ENCODE assay signal across 15 cellular contexts in the genomic region with DNA sequence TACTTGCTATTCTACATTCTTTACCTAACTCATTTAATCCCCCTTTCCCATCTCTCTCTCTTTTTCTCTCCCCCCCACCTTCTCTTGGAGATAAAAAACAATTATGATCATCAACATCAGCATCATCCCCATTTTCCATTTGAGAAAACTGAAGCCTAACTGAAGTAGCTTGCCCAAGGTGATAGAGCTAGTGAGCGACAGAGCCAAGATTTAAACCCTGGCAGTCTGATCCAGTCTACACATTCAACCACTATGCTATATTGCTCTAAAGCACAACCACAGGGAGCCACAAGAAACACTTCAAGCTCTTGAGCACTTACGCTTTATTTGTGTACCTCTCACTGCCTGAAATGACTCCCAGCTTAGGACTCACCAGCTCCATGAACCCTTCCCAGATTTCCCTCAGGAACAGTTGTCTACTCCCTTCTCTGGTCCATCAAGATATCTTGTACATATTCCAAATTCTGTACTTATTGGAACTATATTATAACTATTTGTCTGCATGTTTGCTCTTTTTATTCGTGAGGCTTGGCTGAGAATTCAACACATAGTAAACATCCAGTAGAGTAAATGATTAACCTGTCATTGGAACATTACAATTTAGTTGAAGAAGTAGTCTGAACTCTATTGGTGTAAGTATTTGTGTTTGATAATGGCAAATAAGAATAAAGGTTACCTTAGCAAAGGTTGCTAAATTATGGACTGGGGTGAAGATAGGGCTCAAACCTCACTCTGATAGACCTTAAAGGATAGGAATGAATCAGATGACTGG.
DNase-seq lines count a peak whose midpoint lies in the region; ATAC-seq, FAIRE-seq and TF ChIP-seq lines count a peak whose summit lies in the region.
"Had no signal": no experiment of that assay in that cellular context is flagged by ENCODE, and none has a peak within 500 bp of the region (broad histone marks: within the 10 kb centered on the region; RNA-seq: fewer than 3 reads in every experiment).

No MANE protein-coding gene starts in this region.

- no peak overlapping the region for H2BK5ac ChIP-seq in mesenchymal stem cell (ENCODE audit: low read depth, low read length, poor library complexity, severe bottlenecking)

- H3K4ac ChIP-seq in mesenchymal stem cell (ENCODE audit: low read depth in 1 of 2, low read length in 2 of 2) = no peak overlapping the region

- H3K14ac ChIP-seq in mesenchymal stem cell (ENCODE audit: low read length in 2 of 2) = no peak overlapping the region

- H3K27me3 ChIP-seq in mesenchymal stem cell (ENCODE audit: control insufficient read depth in 1 of 2, insufficient read depth in 1 of 2, low read length in 2 of 2) = no peaks in the 10 kb centered on the region
- no peaks in the 10 kb centered on the region for H3K27me3 ChIP-seq in gastroesophageal sphincter

- DNase-seq in A549 (ENCODE audit: low read depth in 1 of 2, low spot score in 1 of 2) (peak in 1 of 2 experiments; percentile 33), NCI-H187 (lab: John Stamatoyannopoulos, UW) (peak; percentile 32 to 55), mesenchymal stem cell (no peak)
- DNase-seq in activated naive CD4-positive, alpha-beta T cell treated with Interleukin-2 at 50 U/mL for 16 hours = no peak
- no peak for DNase-seq in NK-92 treated with Interleukin-12 subunit alpha and Interleukin-12 subunit beta, amount 100 ng/mL, for 24 hours (lab: John Stamatoyannopoulos, UW)
- DNase-seq: activated CD8-positive, alpha-beta memory T cell treated with anti-CD3 and anti-CD28 coated beads for 24 hours; midbrain; NCI-H2171; SHP77 treated with DMSO at 0.1 percent for 48 hours; T-helper 17 cell had no signal

- H2AFZ ChIP-seq in mesenchymal stem cell (ENCODE audit: low read depth, low read length) = no peak overlapping the region

- POLR2A ChIA-PET in A549 (lab: Yijun Ruan, JAX) = interaction anchor here (0.7 kb wide), 3 partner anchors 51 to 95 kb away, joined by 4 to 13 read pairs (median 7); no protein-coding TSS in a partner anchor

- 40% methylated on average over 3 of the region's 3 CpGs for WGBS in A549 (ENCODE audit: missing lambda C conversion rate)
- WGBS in mesenchymal stem cell = 67% methylated on average over 2 of the region's 3 CpGs
- WGBS in gastroesophageal sphincter (ENCODE audit: low coverage in 1 of 2), 2 donors = 69 to 86% methylated on average over 2 to 3 of the region's 3 CpGs

- no peak for TF ChIP-seq EP300 in A549 (IDR thresholded peaks at IDR 0.05)
- TF ChIP-seq EP300 in gastroesophageal sphincter (IDR thresholded peaks at IDR 0.05) = no peak

- H3K79me1 ChIP-seq in mesenchymal stem cell (replicated peaks; ENCODE audit: low read length, poor library complexity, severe bottlenecking) = peaks cover 10% of the 10 kb centered on the region

- FAIRE-seq in A549 (lab: Jason Lieb, UNC) = peak; percentile 18
- FAIRE-seq: bronchial epithelial cell, GM19239 had no signal

- H3K23ac ChIP-seq in mesenchymal stem cell (ENCODE audit: low read length in 2 of 2) = no peak overlapping the region

- H2AK5ac ChIP-seq in mesenchymal stem cell (ENCODE audit: low read length, severe bottlenecking) = peak overlapping the region; percentile 65

- no peak overlapping the region for H3K18ac ChIP-seq in mesenchymal stem cell (ENCODE audit: low read depth in 1 of 2, low read length in 2 of 2)

- H2BK15ac ChIP-seq in mesenchymal stem cell (ENCODE audit: low read depth, poor library complexity, severe bottlenecking) = peak overlapping the region; percentile 78

- no peak overlapping the region for H2BK12ac ChIP-seq in mesenchymal stem cell (ENCODE audit: low read length in 2 of 2)

- TF ChIP-seq POLR2A in A549 (IDR thresholded peaks at IDR 0.05; ENCODE audit: low read length) (no peak), gastroesophageal sphincter (IDR thresholded peaks at IDR 0.05) (no peak)

- H3K36me3 ChIP-seq in mesenchymal stem cell (ENCODE audit: control insufficient read depth in 1 of 2, insufficient read depth in 2 of 2, low read depth in 1 of 2, low read length in 2 of 2) (no peaks in the 10 kb centered on the region), gastroesophageal sphincter (no peaks in the 10 kb centered on the region)

- no peak overlapping the region for H2BK120ac ChIP-seq in mesenchymal stem cell (ENCODE audit: low read depth, low read length)

- TF ChIP-seq CTCF in A549 (IDR thresholded peaks at IDR 0.05) (no peak; the same call in 2 of the 3 replicates), VCaP (conservative IDR thresholded peaks at IDR 0.05) (no peak), gastroesophageal sphincter (IDR thresholded peaks at IDR 0.05) (no peak)

- H3K4me3 ChIP-seq in A549 (no peak overlapping the region), mesenchymal stem cell (ENCODE audit: insufficient read depth in 1 of 2, low read depth in 1 of 2, low read length in 2 of 2) (no peak overlapping the region), gastroesophageal sphincter (no peak overlapping the region)

- H3K27ac ChIP-seq in A549 = peak overlapping the region; percentile 49 to 56
- peak overlapping the region; percentile 34 for H3K27ac ChIP-seq in VCaP
- no peak overlapping the region for H3K27ac ChIP-seq in mesenchymal stem cell (ENCODE audit: low read length, poor library complexity, severe bottlenecking)
- no peak overlapping the region for H3K27ac ChIP-seq in gastroesophageal sphincter

- no peak for TF ChIP-seq RAD21 in A549 (conservative IDR thresholded peaks at IDR 0.05 in 1 of 2, IDR thresholded peaks at IDR 0.05 in 1 of 2)

- ATAC-seq in A549 = peak; percentile 47 to 84; a peak in 4 of 6 replicates
- ATAC-seq in GM19397 (IDR thresholded peaks at IDR 0.05; ENCODE audit: unreplicated experiment) = no peak
- ATAC-seq in gastroesophageal sphincter = no peak
- ATAC-seq: T-helper 17 cell had no signal

- H3K9me3 ChIP-seq in A549 = no peaks in the 10 kb centered on the region
- no peaks in the 10 kb centered on the region for H3K9me3 ChIP-seq in mesenchymal stem cell (ENCODE audit: control insufficient read depth, low read length)
- H3K9me3 ChIP-seq in gastroesophageal sphincter = no peaks in the 10 kb centered on the region

- H3K9ac ChIP-seq in mesenchymal stem cell (ENCODE audit: low read length) = no peak overlapping the region

- H4K91ac ChIP-seq in mesenchymal stem cell (ENCODE audit: low read length) = no peak overlapping the region

- H3K4me2 ChIP-seq in A549 = peak overlapping the region; percentile 77
- no peak overlapping the region for H3K4me2 ChIP-seq in mesenchymal stem cell (ENCODE audit: low read length, poor library complexity, severe bottlenecking)

- peak overlapping the region; percentile 32 for H4K8ac ChIP-seq in mesenchymal stem cell (ENCODE audit: low read length)

- peaks cover 65% of the 10 kb centered on the region for H3K4me1 ChIP-seq in A549
- H3K4me1 ChIP-seq in mesenchymal stem cell (ENCODE audit: control insufficient read depth, insufficient read depth, low read depth, low read length) = peaks cover 10% of the 10 kb centered on the region
- no peaks in the 10 kb centered on the region for H3K4me1 ChIP-seq in gastroesophageal sphincter

- CTCF ChIA-PET in A549 (lab: Yijun Ruan, JAX) = interaction anchor here (1.1 kb wide), 1 partner anchor 44 kb away, joined by 3 read pairs; no protein-coding TSS in a partner anchor

TF ChIP-seq in A549, 52 proteins besides CTCF, POLR2A, EP300 and RAD21 (continues in another document):
- TF ChIP-seq FOSL2 (IDR thresholded peaks at IDR 0.05) (no peak), FOSL2 (CRISPR knock-in tag; IDR thresholded peaks at IDR 0.05) (no peak), RNF2 (IDR thresholded peaks at IDR 0.05; ENCODE audit: borderline replicate concordance, low read depth) (no peak), REST (IDR thresholded peaks at IDR 0.05) (no peak), HOXB13 (CRISPR knock-in tag; IDR thresholded peaks at IDR 0.05; ENCODE audit: low read depth) (no peak), POLR2AphosphoS2 (conservative IDR thresholded peaks at IDR 0.05; ENCODE audit: low read length) (no peak), EHMT2 (IDR thresholded peaks at IDR 0.05; ENCODE audit: low read depth) (no peak), MAZ (IDR thresholded peaks at IDR 0.05; ENCODE audit: borderline replicate concordance, low read depth, low read length) (no peak), PHF8 (IDR thresholded peaks at IDR 0.05; ENCODE audit: borderline replicate concordance, low read depth) (no peak)
- TF ChIP-seq, protein P1, sequence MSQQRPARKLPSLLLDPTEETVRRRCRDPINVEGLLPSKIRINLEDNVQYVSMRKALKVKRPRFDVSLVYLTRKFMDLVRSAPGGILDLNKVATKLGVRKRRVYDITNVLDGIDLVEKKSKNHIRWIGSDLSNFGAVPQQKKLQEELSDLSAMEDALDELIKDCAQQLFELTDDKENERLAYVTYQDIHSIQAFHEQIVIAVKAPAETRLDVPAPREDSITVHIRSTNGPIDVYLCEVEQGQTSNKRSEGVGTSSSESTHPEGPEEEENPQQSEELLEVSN (IDR thresholded peaks at IDR 0.05; ENCODE audit: borderline replicate concordance, low read depth) = no peak

Comparison
In these comparisons a context has a peak if more than half of its experiments do, and no peak if none do; other contexts are left out.
1. ATAC-seq: peak in A549 (2 of 2); none in GM19397 (single experiment) and gastroesophageal sphincter (single experiment).
2. DNase-seq: peak in NCI-H187 (2 of 2); none in mesenchymal stem cell (single experiment), activated naive CD4-positive, alpha-beta T cell treated with Interleukin-2 at 50 U/mL for 16 hours (single experiment) and NK-92 treated with Interleukin-12 subunit alpha and Interleukin-12 subunit beta, amount 100 ng/mL, for 24 hours (single experiment).
3. H3K27ac ChIP-seq: peak in A549 (2 of 2) and VCaP (single experiment); none in mesenchymal stem cell (single experiment) and gastroesophageal sphincter (0 of 4).